ENCODE assay signal across 15 cellular contexts in genomic region chr1:214989341-214989740, GRCh38.
DNase-seq lines count a peak whose midpoint lies in the region; FAIRE-seq and TF ChIP-seq lines count a peak whose summit lies in the region.
"Had no signal": no experiment of that assay in that cellular context is flagged by ENCODE, and none has a peak within 500 bp of the region (broad histone marks: within the 10 kb centered on the region; RNA-seq: fewer than 3 reads in every experiment).

No MANE protein-coding gene starts in this region.

- H2AFZ ChIP-seq in osteoblast (ENCODE audit: low read length): peak overlapping the region; percentile 70

- 45 to 74% (median 58%) methylated on average over 1 of the region's 1 CpG for WGBS in adrenal gland, 4 donors

- DNase-seq in ELR (ENCODE audit: low read depth) (peak; percentile 71), RCC 7860 (ENCODE audit: low spot score) (peak; percentile 39), epithelial cell of proximal tubule (ENCODE audit: low read depth) (peak; percentile 61), osteoblast (ENCODE audit: insufficient read length, low spot score, missing footprints) (peak; percentile 73), HT-29 (ENCODE audit: low spot score) (no peak), HTR-8/SVneo (ENCODE audit: insufficient read length, low spot score) (no peak), adrenal gland (no peak), AML-193 (lab: John Stamatoyannopoulos, UW) (no peak)
- DNase-seq: activated naive CD4-positive, alpha-beta T cell treated with anti-CD3 and anti-CD28 coated beads, Interleukin-2, amount 50 U/mL, for 16 hours; DMS53; lower lobe of right lung; naive B cell; OCI-M1; transverse colon had no signal

- H3K79me2 ChIP-seq in osteoblast (ENCODE audit: insufficient read depth, low read length): no peaks in the 10 kb centered on the region

- H3K4me2 ChIP-seq in osteoblast (ENCODE audit: insufficient read depth, low read length): no peak overlapping the region

- intact Hi-C loops in adrenal gland (cut with DNase I): no loop called here

- no peak for TF ChIP-seq POLR2A in adrenal gland (IDR thresholded peaks at IDR 0.05)

- H3K9me3 ChIP-seq in osteoblast (ENCODE audit: low read depth, low read length): peaks cover 5% of the 10 kb centered on the region
- no peaks in the 10 kb centered on the region for H3K9me3 ChIP-seq in adrenal gland (replicated peaks in 1 of 3)
- H3K9me3 ChIP-seq: lower lobe of right lung, transverse colon had no signal

- H3K36me3 ChIP-seq in osteoblast (ENCODE audit: insufficient read depth, low read length): peaks cover 14% of the 10 kb centered on the region
- no peaks in the 10 kb centered on the region for H3K36me3 ChIP-seq in adrenal gland (replicated peaks in 1 of 2)
- H3K36me3 ChIP-seq: gastroesophageal sphincter, lower lobe of right lung, transverse colon had no signal

- H3K4me3 ChIP-seq in epithelial cell of proximal tubule (ENCODE audit: low read depth, low read length) (no peak overlapping the region), osteoblast (ENCODE audit: insufficient read depth, low read length) (no peak overlapping the region), adrenal gland (no peak overlapping the region)
- H3K4me3 ChIP-seq: gastroesophageal sphincter, lower lobe of right lung, transverse colon had no signal

- H3K27ac ChIP-seq in osteoblast (ENCODE audit: low read depth, low read length) (peak overlapping the region; percentile 91), adrenal gland (no peak overlapping the region)
- H3K27ac ChIP-seq: gastroesophageal sphincter, lower lobe of right lung, transverse colon had no signal

- peaks cover 28% of the 10 kb centered on the region for H3K4me1 ChIP-seq in osteoblast (ENCODE audit: insufficient read depth, low read length)
- no peaks in the 10 kb centered on the region for H3K4me1 ChIP-seq in adrenal gland (replicated peaks in 1 of 2)
- H3K4me1 ChIP-seq: gastroesophageal sphincter, lower lobe of right lung, transverse colon had no signal

- FAIRE-seq in RCC 7860 (lab: Jason Lieb, UNC) (no peak), HTR-8/SVneo (lab: Jason Lieb, UNC) (no peak)

- H3K27me3 ChIP-seq in osteoblast (ENCODE audit: insufficient read depth, low read length) (no peaks in the 10 kb centered on the region), adrenal gland (no peaks in the 10 kb centered on the region)
- H3K27me3 ChIP-seq: gastroesophageal sphincter, transverse colon had no signal

- H4K20me1 ChIP-seq in osteoblast (ENCODE audit: insufficient read depth, low read length): no peaks in the 10 kb centered on the region

- TF ChIP-seq CTCF in epithelial cell of proximal tubule (conservative IDR thresholded peaks at IDR 0.05; ENCODE audit: low read depth, low read length) (no peak), osteoblast (IDR thresholded peaks at IDR 0.05; ENCODE audit: extremely low read depth, low read depth, low read length) (no peak), adrenal gland (IDR thresholded peaks at IDR 0.05) (no peak)

Comparison
In these comparisons a context has a peak if more than half of its experiments do, and no peak if none do; other contexts are left out.
1. DNase-seq: peak in ELR (single experiment), RCC 7860 (single experiment), epithelial cell of proximal tubule (single experiment) and osteoblast (single experiment); none in HT-29 (single experiment), HTR-8/SVneo (single experiment), adrenal gland (0 of 7) and AML-193 (0 of 2).